Comparison of ENCODE assay signal across 8 cellular contexts in genomic region chr3:38453914-38454178, GRCh38. TPM values are rescaled to one million over a fixed set of nuclear protein-coding genes. Genes with fewer than 3 reads are reported as not detected.
DNase-seq lines count a peak whose midpoint lies in the region; ATAC-seq and TF ChIP-seq lines count a peak whose summit lies in the region.

No MANE protein-coding gene starts in this region.

- H2BK5ac ChIP-seq in H9 (ENCODE audit: insufficient read length, low read length), result no peak overlapping the region

- peaks cover 2% of the 10 kb centered on the region for H4K20me1 ChIP-seq in H9 (ENCODE audit: control insufficient read depth, insufficient read depth, insufficient read length)

- TF ChIP-seq CTCF in H9 (conservative IDR thresholded peaks at IDR 0.05) (no peak), WERI-Rb-1 (IDR thresholded peaks at IDR 0.05; ENCODE audit: low read depth, low read length) (no peak)

- peaks cover 28% of the 10 kb centered on the region; the same call in 1 of the 2 replicates for H3K79me2 ChIP-seq in H9 (ENCODE audit: insufficient read depth, low read length)

- H2BK15ac ChIP-seq in H9 (ENCODE audit: low read depth, low read length), result no peak overlapping the region

- H3K9ac ChIP-seq in H9 (ENCODE audit: extremely low read depth, insufficient read length, low read length), result peak overlapping the region; percentile 85

- no peak overlapping the region for H2BK20ac ChIP-seq in H9 (ENCODE audit: low read depth, low read length, poor library complexity, severe bottlenecking)

- peak overlapping the region; percentile 84 for H3K4me2 ChIP-seq in H9 (ENCODE audit: insufficient read depth, insufficient read length, low read length)

- H3K27me3 ChIP-seq in H9 (ENCODE audit: insufficient read depth, low read length) (no peaks in the 10 kb centered on the region), WERI-Rb-1 (ENCODE audit: insufficient read depth, low read depth, severe bottlenecking) (no peaks in the 10 kb centered on the region), iPS DF 6.9 (ENCODE audit: control insufficient read depth, insufficient read depth, low read length) (no peaks in the 10 kb centered on the region)

- H3K79me1 ChIP-seq in H9 (ENCODE audit: insufficient read depth, low read depth, low read length, poor library complexity, severe bottlenecking), result peaks cover 3% of the 10 kb centered on the region

- no peak for DNase-seq in H9
- no peak for DNase-seq in WERI-Rb-1
- DNase-seq in iPS DF 6.9 (ENCODE audit: low read depth, low spot score), result no peak
- no peak for DNase-seq in stimulated activated naive B cell treated with anti-CD40 and anti-IgM and Interleukin-4, amounts not matched to agents 10 μg/mL and 1 μg/mL and 100 μg/mL, for 72 hours
- DNase-seq in NCI-H446 (lab: John Stamatoyannopoulos, UW), result no peak
- no peak for DNase-seq in SIG-M5 treated with dmso at 0.1 percent for 504 hours (lab: John Stamatoyannopoulos, UW; ENCODE audit: unreplicated experiment)

- no peak overlapping the region for H3K4ac ChIP-seq in H9 (ENCODE audit: low read depth, low read length)

- H3K14ac ChIP-seq in H9 (ENCODE audit: insufficient read depth, low read length), result peak overlapping the region; percentile 82

- H3K23me2 ChIP-seq in H9 (ENCODE audit: insufficient read length, low read depth, low read length, poor library complexity, severe bottlenecking), result peaks cover 11% of the 10 kb centered on the region

- H3K23ac ChIP-seq in H9 (ENCODE audit: insufficient read length, low read depth, low read length), result no peak overlapping the region

- no peak overlapping the region for H3K56ac ChIP-seq in H9 (ENCODE audit: insufficient read length, low read depth, low read length)

- peaks cover 34 to 41% of the 10 kb centered on the region in 2 experiments for H3K4me1 Mint-ChIP-seq in H9
- peaks cover 9 to 14% of the 10 kb centered on the region in 2 donors for H3K4me1 Mint-ChIP-seq in stimulated activated naive B cell treated with anti-CD40 and anti-IgM and Interleukin-4, amounts not matched to agents 10 μg/mL and 1 μg/mL and 100 μg/mL, for 72 hours

- H3K27ac Mint-ChIP-seq in H9, result no peak overlapping the region
- H3K27ac Mint-ChIP-seq in stimulated activated naive B cell treated with anti-CD40 and anti-IgM and Interleukin-4, amounts not matched to agents 10 μg/mL and 1 μg/mL and 100 μg/mL, for 72 hours, result no peak overlapping the region

- H3K18ac ChIP-seq in H9 (ENCODE audit: insufficient read length, low read depth, low read length), result peak overlapping the region; percentile 68

- peak overlapping the region; percentile 97 to 100 for H3K4me3 Mint-ChIP-seq in H9
- H3K4me3 Mint-ChIP-seq in stimulated activated naive B cell treated with anti-CD40 and anti-IgM and Interleukin-4, amounts not matched to agents 10 μg/mL and 1 μg/mL and 100 μg/mL, for 72 hours, result peak overlapping the region; percentile 85 to 87

- no peak overlapping the region for H2AK5ac ChIP-seq in H9 (ENCODE audit: insufficient read length, low read length)

- no peak overlapping the region for H4K8ac ChIP-seq in H9 (replicated peaks; ENCODE audit: insufficient read length, low read depth, low read length)

- H3K9me3 ChIP-seq in H9 (ENCODE audit: control insufficient read depth, low read depth, low read length), result no peaks in the 10 kb centered on the region
- H3K9me3 ChIP-seq in WERI-Rb-1 (ENCODE audit: severe bottlenecking), result no peaks in the 10 kb centered on the region
- H3K9me3 ChIP-seq in iPS DF 6.9 (ENCODE audit: control insufficient read depth, insufficient read depth, low read length), result no peaks in the 10 kb centered on the region

- peak overlapping the region; percentile 47 for H4K5ac ChIP-seq in H9 (ENCODE audit: insufficient read length, low read depth, low read length)

- no peak overlapping the region for H2AFZ ChIP-seq in H9 (ENCODE audit: low read length)

- ATAC-seq in stimulated activated naive B cell treated with anti-CD40 and anti-IgM and Interleukin-4, amounts not matched to agents 10 μg/mL and 1 μg/mL and 100 μg/mL, for 72 hours (replicated peaks), result peak; percentile 16 to 20
- ATAC-seq in HG03025 (IDR thresholded peaks at IDR 0.05; ENCODE audit: low FRiP score, unreplicated experiment), result no peak
- ATAC-seq in GM19324 (IDR thresholded peaks at IDR 0.05; ENCODE audit: low FRiP score, unreplicated experiment), result no peak

- WGBS in H9 (ENCODE audit: extremely low coverage, insufficient read length, low lambda C conversion rate), result no CpG with 5 or more reads among the region's 36 CpGs
- WGBS in iPS DF 6.9 (ENCODE audit: insufficient coverage, insufficient read length), result no CpG with 5 or more reads among the region's 36 CpGs

- no peak overlapping the region for H2BK12ac ChIP-seq in H9 (ENCODE audit: insufficient read length, low read depth, low read length)

- H2BK120ac ChIP-seq in H9 (ENCODE audit: low read depth, low read length, poor library complexity, severe bottlenecking), result no peak overlapping the region

- H3K9me3 Mint-ChIP-seq in H9, result peaks cover 5% of the 10 kb centered on the region in 2 experiments; a peak in 4 of 5 replicates
- H3K9me3 Mint-ChIP-seq in stimulated activated naive B cell treated with anti-CD40 and anti-IgM and Interleukin-4, amounts not matched to agents 10 μg/mL and 1 μg/mL and 100 μg/mL, for 72 hours, result no peaks in the 10 kb centered on the region

- peaks cover 4 to 7% (median 6%) of the 10 kb centered on the region in 3 experiments; a peak in 6 of 7 replicates for H3K36me3 Mint-ChIP-seq in H9 (ENCODE audit: insufficient read depth in 1 of 3, low read depth in 3 of 3)
- no peaks in the 10 kb centered on the region for H3K36me3 Mint-ChIP-seq in stimulated activated naive B cell treated with anti-CD40 and anti-IgM and Interleukin-4, amounts not matched to agents 10 μg/mL and 1 μg/mL and 100 μg/mL, for 72 hours

- no peak overlapping the region for H3T11ph ChIP-seq in H9 (ENCODE audit: low read length)

- H3K36me3 ChIP-seq in WERI-Rb-1 (peaks cover 4% of the 10 kb centered on the region; the same call in 1 of the 2 replicates), iPS DF 6.9 (ENCODE audit: control insufficient read depth, insufficient read depth, low read length) (no peaks in the 10 kb centered on the region; the same call in 1 of the 2 replicates)

- H3K4me3 ChIP-seq in WERI-Rb-1 (ENCODE audit: low read depth, low read length) (peak overlapping the region; percentile 87), iPS DF 6.9 (ENCODE audit: low read length) (peak overlapping the region; percentile 99)

- H3K27me3 Mint-ChIP-seq in H9 (ENCODE audit: low read depth), result peaks cover 9% of the 10 kb centered on the region
- H3K27me3 Mint-ChIP-seq in stimulated activated naive B cell treated with anti-CD40 and anti-IgM and Interleukin-4, amounts not matched to agents 10 μg/mL and 1 μg/mL and 100 μg/mL, for 72 hours, result peaks cover 29 to 35% of the 10 kb centered on the region in 2 donors

- H3K27ac ChIP-seq in H9 (ENCODE audit: insufficient read length, low read depth, low read length), result no peak overlapping the region
- H3K27ac ChIP-seq in WERI-Rb-1, result peak overlapping the region; percentile 97
- H3K27ac ChIP-seq in iPS DF 6.9 (ENCODE audit: low read length), result no peak overlapping the region

- H3K4me1 ChIP-seq in H9 (ENCODE audit: insufficient read depth, low read length) (peaks cover 9% of the 10 kb centered on the region), iPS DF 6.9 (ENCODE audit: control insufficient read depth, insufficient read depth, low read length) (peaks cover 4% of the 10 kb centered on the region)

- H4K91ac ChIP-seq in H9 (ENCODE audit: insufficient read length, low read depth, low read length), result no peak overlapping the region

RNA-seq across cellular contexts. Expression of gene ACVR2B, which starts 0.2 kb away (rescaled TPM):
- 99.9 and 105 TPM in 2 replicates for total RNA-seq in H9 (2021)

RNA-seq across cellular contexts. Expression of gene EXOG, which starts 42.3 kb away (rescaled TPM):
- total RNA-seq in H9 (2021), result 14.1 and 15.0 TPM in 2 replicates

Comparison
In these comparisons a context has a peak if more than half of its experiments do, and no peak if none do; other contexts are left out.
1. ATAC-seq: peak in stimulated activated naive B cell treated with anti-CD40 and anti-IgM and Interleukin-4, amounts not matched to agents 10 μg/mL and 1 μg/mL and 100 μg/mL, for 72 hours (2 of 2); none in HG03025 (single experiment) and GM19324 (single experiment).